Comparison of ENCODE assay signal across 8 cellular contexts in the genomic region with DNA sequence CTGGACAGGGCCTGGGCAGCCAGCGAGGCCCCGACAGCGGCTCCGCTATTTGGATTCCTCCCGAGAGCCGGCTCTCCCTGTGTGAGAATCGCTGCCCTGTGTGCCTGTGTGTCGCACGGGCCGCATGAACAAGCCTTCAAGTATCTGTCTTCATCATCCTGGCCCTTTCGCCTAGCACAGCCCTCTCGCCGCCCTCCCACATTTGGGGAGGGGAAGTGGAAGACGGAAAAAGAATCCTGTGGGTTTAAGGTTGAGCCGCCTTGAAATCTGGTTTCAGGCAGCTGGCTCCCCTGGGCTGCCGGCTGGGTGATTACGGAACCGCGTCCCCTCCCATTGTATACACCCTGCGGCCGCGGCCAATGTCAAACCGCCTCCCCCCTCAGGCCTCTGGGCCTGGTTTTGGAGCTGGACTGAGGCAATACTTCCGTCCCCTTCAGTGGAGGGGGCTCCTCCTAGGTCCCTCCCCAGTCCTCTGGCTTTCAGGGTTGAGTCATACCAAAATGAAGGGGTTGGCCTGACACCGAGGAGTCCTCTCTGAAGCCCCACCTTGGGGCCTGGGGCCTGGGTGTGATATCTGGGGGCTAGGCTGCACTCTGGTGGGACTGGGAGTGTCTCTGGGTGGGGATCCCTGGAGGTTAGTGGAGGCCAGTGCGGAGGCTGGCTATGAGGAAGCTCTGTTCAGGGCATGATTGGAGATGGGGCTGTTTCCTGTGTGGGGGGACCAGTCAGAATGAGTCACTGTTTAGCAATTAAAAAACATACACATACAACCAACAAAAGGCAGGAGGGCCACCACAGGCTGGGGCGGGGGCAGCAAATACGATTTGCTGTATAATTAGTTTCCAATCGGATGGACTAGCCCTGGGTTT. TPM values are rescaled to one million over a fixed set of nuclear protein-coding genes. Genes with fewer than 3 reads are reported as not detected.
A peak's percentile ranks its signal among the peaks of the same experiment; 100 is the strongest.
DNase-seq lines count a peak whose midpoint lies in the region; ATAC-seq and TF ChIP-seq lines count a peak whose summit lies in the region.

No MANE protein-coding gene starts in this region.

- 3% methylated on average over 29 of the region's 29 CpGs for WGBS in liver

- TSS peak; percentile 80 for BruUV-seq in HCT116 (replicated peaks; lab: Mats Ljungman, UMichigan)

- ATAC-seq in HCT116: peak; percentile 23
- ATAC-seq in activated CD4-positive, alpha-beta T cell treated with anti-CD3 and anti-CD28 coated beads for 36 hours: peak; percentile 47

- no peaks in the 10 kb centered on the region for H3K9me3 Mint-ChIP-seq in activated CD4-positive, alpha-beta T cell treated with anti-CD3 and anti-CD28 coated beads for 36 hours (ENCODE audit: low read depth)

- no peaks in the 10 kb centered on the region for H3K27me3 ChIP-seq in HCT116 (ENCODE audit: insufficient read depth, low read length)
- H3K27me3 ChIP-seq in liver (ENCODE audit: control insufficient read depth in 4 of 4, insufficient read depth in 4 of 4, low read length in 3 of 4): no peaks in the 10 kb centered on the region

- TF ChIP-seq RAD21 in HCT116 (IDR thresholded peaks at IDR 0.05; ENCODE audit: low read depth): no peak
- no peak for TF ChIP-seq RAD21 in liver (IDR thresholded peaks at IDR 0.05)

- peak overlapping the region; percentile 67 for H3K9ac ChIP-seq in HCT116 (ENCODE audit: low read length)
- peak overlapping the region; percentile 92 to 99 for H3K9ac ChIP-seq in liver (ENCODE audit: low read depth in 1 of 2, low read length in 2 of 2)

- POLR2A ChIA-PET in HCT116 (lab: Charles Lee): interaction anchor here (0.6 to 1.6 kb wide), 10 partner anchors 12 to 195 kb away, joined by 3 to 10 read pairs (median 3); partner anchors contain the start of genes ACTR1A, ARL3 and SFXN2
- POLR2A ChIA-PET in activated CD4-positive, alpha-beta T cell treated with anti-CD3 and anti-CD28 coated beads for 36 hours (lab: Charles Lee): interaction anchor here (0.7 to 2.3 kb wide), 6 partner anchors 15 to 70 kb away, joined by 4 to 9 read pairs (median 6); partner anchors contain the start of genes ARL3 and SFXN2

- TF ChIP-seq POLR2A in HCT116 (IDR thresholded peaks at IDR 0.05; ENCODE audit: borderline replicate concordance, extremely low read depth, insufficient read depth, insufficient read length) (no peak), NB4 (IDR thresholded peaks at IDR 0.05; ENCODE audit: extremely low read depth, insufficient read length) (no peak)

- peaks cover 26% of the 10 kb centered on the region for H3K36me3 Mint-ChIP-seq in activated CD4-positive, alpha-beta T cell treated with anti-CD3 and anti-CD28 coated beads for 36 hours (ENCODE audit: low read depth)

- H3K4me2 ChIP-seq in HCT116 (ENCODE audit: low read length): peak overlapping the region; percentile 95

- intact Hi-C loops in HCT116 (cut with micrococcal nuclease): loop anchor here (1.0 to 2.0 kb wide), 4 partner anchors 23 to 143 kb away; partner anchors contain the start of genes ARL3, SFXN2 and SUFU
- intact Hi-C loops in activated CD4-positive, alpha-beta T cell treated with anti-CD3 and anti-CD28 coated beads for 36 hours (cut with DNase I, micrococcal nuclease): loop anchor here (1.0 to 10.0 kb wide), 11 partner anchors 15 to 1291 kb away; partner anchors contain the start of genes ARL3 (in 2 of the 2), SFXN2 (in 2 of the 2), BORCS7 (in 1 of the 2) and BTRC (in 1 of the 2)

- H3K9me3 ChIP-seq in HCT116 (ENCODE audit: control insufficient read depth in 1 of 2, insufficient read depth in 1 of 2, low read depth in 1 of 2, low read length in 2 of 2) (no peaks in the 10 kb centered on the region), liver (ENCODE audit: control insufficient read depth in 4 of 4, low read length in 3 of 4) (no peaks in the 10 kb centered on the region)

- no peak overlapping the region for H2AFZ ChIP-seq in HCT116 (ENCODE audit: low read depth, low read length, poor library complexity, severe bottlenecking)

- RAD21 ChIA-PET in HCT116 (lab: Charles Lee; ENCODE audit: low non-redundant PET in 1 of 2, low total read pairs in 2 of 2, uncharacterized antibody in 2 of 2, unreplicated experiment in 2 of 2): interaction anchor here in 1 of 2 experiments (0.6 to 1.3 kb wide), 2 partner anchors 16 to 24 kb away, joined by 3 to 9 read pairs; no protein-coding TSS in a partner anchor

- H3K9me2 ChIP-seq in HCT116 (ENCODE audit: insufficient read depth): no peaks in the 10 kb centered on the region

- peak overlapping the region; percentile 86 for H3K27ac ChIP-seq in HCT116 (ENCODE audit: low read depth, low read length)
- H3K27ac ChIP-seq in coronary artery: peak overlapping the region; percentile 93 to 100
- peak overlapping the region; percentile 99 for H3K27ac ChIP-seq in liver (ENCODE audit: low read depth in 1 of 2, low read length in 2 of 2)

- peaks cover 68% of the 10 kb centered on the region for H3K79me2 ChIP-seq in HCT116 (ENCODE audit: insufficient read depth, low read length)

- H3K36me3 ChIP-seq in HCT116 (ENCODE audit: control insufficient read depth in 1 of 2, insufficient read depth in 2 of 2, low read length in 2 of 2): peaks cover 2 to 15% of the 10 kb centered on the region in 2 experiments; a peak in 1 of 4 replicates
- no peaks in the 10 kb centered on the region for H3K36me3 ChIP-seq in liver (ENCODE audit: control insufficient read depth in 4 of 4, insufficient read depth in 3 of 4, low read depth in 1 of 4, low read length in 3 of 4)

- H3K27ac Mint-ChIP-seq in activated CD4-positive, alpha-beta T cell treated with anti-CD3 and anti-CD28 coated beads for 36 hours: peak overlapping the region; percentile 99

- H3K4me1 ChIP-seq in HCT116 (ENCODE audit: control insufficient read depth in 1 of 2, insufficient read depth in 2 of 2, low read length in 2 of 2) (peaks cover 17 to 46% of the 10 kb centered on the region in 2 experiments), liver (ENCODE audit: control insufficient read depth in 4 of 4, insufficient read depth in 4 of 4, low read length in 3 of 4) (peaks cover 24 to 50% (median 47%) of the 10 kb centered on the region in 4 donors)

- H3K4me3 Mint-ChIP-seq in activated CD4-positive, alpha-beta T cell treated with anti-CD3 and anti-CD28 coated beads for 36 hours: peak overlapping the region; percentile 95

- H3K27me3 Mint-ChIP-seq in activated CD4-positive, alpha-beta T cell treated with anti-CD3 and anti-CD28 coated beads for 36 hours: no peaks in the 10 kb centered on the region

- DNase-seq in GM10266 (ENCODE audit: extremely low spot score) (peak; percentile 79), HCT116 (ENCODE audit: low read depth, low spot score) (peak; percentile 82), NB4 (ENCODE audit: low read depth) (peak; percentile 100), coronary artery (ENCODE audit: low spot score) (peak; percentile 99), NCI-H774 (lab: John Stamatoyannopoulos, UW) (no peak)
- peak; percentile 85 for DNase-seq in activated CD4-positive, alpha-beta T cell treated with anti-CD3 and anti-CD28 coated beads for 36 hours
- DNase-seq in stimulated activated CD4-positive, alpha-beta T cell treated with anti-CD3 and anti-CD28 coated beads, Interleukin-4, amount 100 ng/mL, for 24 hours: peak; percentile 81

- TF ChIP-seq CTCF in GM10266 (IDR thresholded peaks at IDR 0.05; ENCODE audit: control insufficient read depth, insufficient read depth, low read depth, missing control alignments): no peak
- no peak for TF ChIP-seq CTCF in HCT116 (IDR thresholded peaks at IDR 0.05 in 2 of 3, conservative IDR thresholded peaks at IDR 0.05 in 1 of 3; ENCODE audit: borderline replicate concordance in 1 of 3, insufficient read depth in 1 of 3, low read depth in 2 of 3, low read length in 2 of 3)
- TF ChIP-seq CTCF in NB4 (IDR thresholded peaks at IDR 0.05; ENCODE audit: low read depth, low read length): no peak
- no peak for TF ChIP-seq CTCF in coronary artery (IDR thresholded peaks at IDR 0.05)
- no peak for TF ChIP-seq CTCF in liver (IDR thresholded peaks at IDR 0.05; ENCODE audit: low read depth, low read length, missing input control)

- peaks cover 54% of the 10 kb centered on the region for H3K4me1 Mint-ChIP-seq in activated CD4-positive, alpha-beta T cell treated with anti-CD3 and anti-CD28 coated beads for 36 hours

- no peaks in the 10 kb centered on the region; the same call in 1 of the 2 replicates for H4K20me1 ChIP-seq in HCT116 (ENCODE audit: insufficient read depth)

- H3K4me3 ChIP-seq in HCT116 (replicated peaks in 1 of 2; ENCODE audit: low read depth in 1 of 2, low read length in 2 of 2): peak overlapping the region; percentile 79 to 97
- peak overlapping the region; percentile 96 for H3K4me3 ChIP-seq in NB4 (ENCODE audit: low read depth, low read length)
- peak overlapping the region; percentile 77 for H3K4me3 ChIP-seq in coronary artery
- H3K4me3 ChIP-seq in liver (ENCODE audit: low read depth in 1 of 3, low read length in 3 of 3): peak overlapping the region; percentile 78 to 93 (median 91)

- CTCF ChIA-PET in HCT116 (lab: Charles Lee): interaction anchor here (1.3 to 2.8 kb wide), 4 partner anchors 24 to 416 kb away, joined by 5 to 13 read pairs (median 6); partner anchors contain the start of genes ACTR1A and SUFU
- CTCF ChIA-PET in activated CD4-positive, alpha-beta T cell treated with anti-CD3 and anti-CD28 coated beads for 36 hours (lab: Charles Lee): interaction anchor here (0.7 to 3.7 kb wide), 12 partner anchors 12 to 813 kb away, joined by 3 to 29 read pairs (median 5); partner anchors contain the start of genes ACTR1A, ARL3 and SFXN2

TF ChIP-seq in HCT116, 20 proteins besides CTCF, POLR2A, EP300 and RAD21 (continues in another document):
- TF ChIP-seq POLR2AphosphoS5 (IDR thresholded peaks at IDR 0.05; ENCODE audit: low read depth, low read length) (peak; percentile 73), EGR1 (IDR thresholded peaks at IDR 0.05; ENCODE audit: low read depth) (no peak), FOSL1 (IDR thresholded peaks at IDR 0.05; ENCODE audit: low read depth) (no peak), TCF7L2 (IDR thresholded peaks at IDR 0.05; ENCODE audit: borderline replicate concordance, extremely low read depth, insufficient read depth, insufficient read length) (peak; percentile 36)

TF ChIP-seq in liver, 16 proteins besides CTCF, POLR2A, EP300 and RAD21 (continues in another document):
- TF ChIP-seq NR2F2 (IDR thresholded peaks at IDR 0.05) (peak; percentile 9), EGR1 (IDR thresholded peaks at IDR 0.05; ENCODE audit: low read depth in 2 of 2) (no peak), ATF3 (IDR thresholded peaks at IDR 0.05) (peak; percentile 3), FOXA1 (IDR thresholded peaks at IDR 0.05) (no peak), YY1 (IDR thresholded peaks at IDR 0.05) (peak; percentile 72), GABPA (IDR thresholded peaks at IDR 0.05 in 1 of 2, conservative IDR thresholded peaks at IDR 0.05 in 1 of 2) (peak in 1 of 2 donors; percentile 0)

RNA-seq across cellular contexts. Expression of gene TRIM8, which starts 1.7 kb away (rescaled TPM):
- total RNA-seq in HCT116 (2021; ENCODE audit: unreplicated experiment): 91.6 TPM
- 131 and 143 TPM in 2 replicates for polyA plus RNA-seq in HCT116 (2012)
- total RNA-seq in activated CD4-positive, alpha-beta T cell treated with anti-CD3 and anti-CD28 coated beads for 36 hours: 10 to 100 TPM; 37.8 to 39.1 TPM
- total RNA-seq in liver: 10 to 100 TPM; 21.8 to 39.5 TPM
- 10 to 100 TPM; 15.8 to 45.3 TPM for polyA plus RNA-seq in liver
